ENCODE assay signal across 8 cellular contexts in the genomic region with DNA sequence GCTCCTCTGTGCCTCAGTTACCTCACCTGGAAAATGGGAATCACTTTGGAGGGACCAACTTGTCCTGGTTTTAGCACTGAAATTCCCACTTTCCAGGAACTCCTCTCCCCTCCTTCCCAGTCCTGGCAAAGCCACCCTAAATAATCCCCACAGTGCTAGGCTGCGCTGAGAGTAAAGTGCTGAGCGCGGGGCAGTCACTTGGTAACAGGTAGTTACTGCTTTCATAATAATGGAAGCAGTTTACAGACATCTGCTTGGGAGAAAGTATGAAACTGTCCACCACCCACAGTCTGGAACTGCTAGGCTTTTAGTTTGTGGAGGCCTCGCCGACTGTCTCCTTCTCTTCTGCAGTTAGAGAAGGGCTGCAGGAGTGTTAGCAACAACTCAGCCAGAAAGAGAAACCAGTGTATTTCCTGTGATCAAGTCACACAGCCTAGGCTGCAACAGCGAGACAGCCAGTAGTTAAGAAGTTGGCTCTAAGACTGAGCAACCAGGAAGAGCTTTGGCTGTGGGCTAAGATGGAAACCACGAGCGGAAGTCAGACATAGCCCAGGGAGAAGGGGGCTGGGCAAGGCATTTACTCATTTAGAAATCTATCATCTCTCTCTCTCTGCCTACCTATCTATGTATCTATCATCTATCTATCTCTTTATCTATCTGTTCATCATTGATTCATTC. TPM values are rescaled to one million over a fixed set of nuclear protein-coding genes. Genes with fewer than 3 reads are reported as not detected.
DNase-seq lines count a peak whose midpoint lies in the region; ATAC-seq and TF ChIP-seq lines count a peak whose summit lies in the region.

No MANE protein-coding gene starts in this region.

- H3K4me3 ChIP-seq in cardiac fibroblast (replicated peaks in 1 of 2; ENCODE audit: low read depth in 2 of 2, low read length in 2 of 2) = no peak overlapping the region

- peak; percentile 99 for ATAC-seq in GM19025 (IDR thresholded peaks at IDR 0.05; ENCODE audit: low read depth, unreplicated experiment)
- ATAC-seq in HG03108 (IDR thresholded peaks at IDR 0.05; ENCODE audit: unreplicated experiment) = peak; percentile 97
- peak; percentile 81 for ATAC-seq in sciatic nerve

- CTCF ChIA-PET in HEK293T (lab: Yijun Ruan, JAX) = interaction anchor here (0.6 kb wide), 1 partner anchor 124 kb away, joined by 4 read pairs; no protein-coding TSS in a partner anchor

- intact Hi-C loops in sciatic nerve (cut with DNase I) = no loop called here

- POLR2A ChIA-PET in HEK293T (lab: Yijun Ruan, JAX) = no interaction called here

- DNase-seq in T-helper 9 cell (peak; percentile 69), cardiac fibroblast (ENCODE audit: low read depth in 2 of 2) (peak; percentile 41 to 55), sciatic nerve (ENCODE audit: low spot score) (no peak), NCI-H128 (lab: John Stamatoyannopoulos, UW; ENCODE audit: unreplicated experiment) (no peak), cortex of kidney (lab: John Stamatoyannopoulos, UW) (no peak), HEK293T (ENCODE audit: extremely low spot score) (no peak)

- TF ChIP-seq CTCF in cardiac fibroblast (IDR thresholded peaks at IDR 0.05; ENCODE audit: low read depth, low read length) = no peak

TF ChIP-seq in HEK293T, 16 proteins besides CTCF, POLR2A, EP300 and RAD21:
- TF ChIP-seq L3MBTL2 (conservative IDR thresholded peaks at IDR 0.05) (no peak), FOXA1 (IDR thresholded peaks at IDR 0.05) (no peak), ZNF384 (IDR thresholded peaks at IDR 0.05) (no peak), FOXK2 (IDR thresholded peaks at IDR 0.05) (no peak), CTBP1 (IDR thresholded peaks at IDR 0.05; ENCODE audit: borderline replicate concordance) (no peak), SP1 (IDR thresholded peaks at IDR 0.05) (no peak), ELF4 (IDR thresholded peaks at IDR 0.05) (no peak), NFRKB (IDR thresholded peaks at IDR 0.05) (no peak), TARDBP (IDR thresholded peaks at IDR 0.05) (no peak), FOXM1 (IDR thresholded peaks at IDR 0.05; ENCODE audit: borderline replicate concordance) (no peak), LEF1 (IDR thresholded peaks at IDR 0.05; ENCODE audit: borderline replicate concordance) (no peak), SUZ12 (IDR thresholded peaks at IDR 0.05) (no peak), HDGF (IDR thresholded peaks at IDR 0.05; ENCODE audit: borderline replicate concordance) (no peak), ARNT (IDR thresholded peaks at IDR 0.05) (no peak), BHLHE40 (IDR thresholded peaks at IDR 0.05; ENCODE audit: borderline replicate concordance) (no peak)
- TF ChIP-seq, protein P1, sequence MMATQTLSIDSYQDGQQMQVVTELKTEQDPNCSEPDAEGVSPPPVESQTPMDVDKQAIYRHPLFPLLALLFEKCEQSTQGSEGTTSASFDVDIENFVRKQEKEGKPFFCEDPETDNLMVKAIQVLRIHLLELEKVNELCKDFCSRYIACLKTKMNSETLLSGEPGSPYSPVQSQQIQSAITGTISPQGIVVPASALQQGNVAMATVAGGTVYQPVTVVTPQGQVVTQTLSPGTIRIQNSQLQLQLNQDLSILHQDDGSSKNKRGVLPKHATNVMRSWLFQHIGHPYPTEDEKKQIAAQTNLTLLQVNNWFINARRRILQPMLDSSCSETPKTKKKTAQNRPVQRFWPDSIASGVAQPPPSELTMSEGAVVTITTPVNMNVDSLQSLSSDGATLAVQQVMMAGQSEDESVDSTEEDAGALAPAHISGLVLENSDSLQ (IDR thresholded peaks at IDR 0.05) = no peak

RNA-seq across cellular contexts. Expression of a gene that starts 30.8 kb away (rescaled TPM):
- 44.2 TPM for total RNA-seq in sciatic nerve

Comparison
In these comparisons a context has a peak if more than half of its experiments do, and no peak if none do; other contexts are left out.
1. DNase-seq: peak in T-helper 9 cell (single experiment) and cardiac fibroblast (2 of 2); none in sciatic nerve (single experiment), NCI-H128 (single experiment), cortex of kidney (single experiment) and HEK293T (single experiment).
2. Peak in every context shown above with its lines, with median percentiles within 50 percentile points of each other: ATAC-seq.